Comparison of ENCODE assay signal across 25 cellular contexts in genomic region chr6:30002871-30003270, GRCh38. TPM values are rescaled to one million over a fixed set of nuclear protein-coding genes. Genes with fewer than 3 reads are reported as not detected.
A peak's percentile ranks its signal among the peaks of the same experiment; 100 is the strongest.
DNase-seq lines count a peak whose midpoint lies in the region; ATAC-seq and TF ChIP-seq lines count a peak whose summit lies in the region.
"Had no signal": no experiment of that assay in that cellular context is flagged by ENCODE, and none has a peak within 500 bp of the region (broad histone marks: within the 10 kb centered on the region; RNA-seq: fewer than 3 reads in every experiment).

No MANE protein-coding gene starts in this region.

- in situ Hi-C loops in G401 (cut with HindIII; ENCODE audit: low sequenced_read_pairs): no loop called here

- no peak overlapping the region for H3K56ac ChIP-seq in mesendoderm (ENCODE audit: low read length)

- no peak overlapping the region for H3K4ac ChIP-seq in mesendoderm (ENCODE audit: low read depth, low read length)

- H3K79me1 ChIP-seq in mesendoderm (ENCODE audit: low read length): no peaks in the 10 kb centered on the region

- H4K8ac ChIP-seq in mesendoderm (ENCODE audit: low read depth, low read length): no peak overlapping the region

- CTCF ChIA-PET in PC-3 (lab: Charles Lee): no interaction called here

- no peaks in the 10 kb centered on the region for H3K36me3 Mint-ChIP-seq in progenitor cell of endocrine pancreas (ENCODE audit: insufficient read depth)
- H3K36me3 Mint-ChIP-seq: activated naive CD8-positive, alpha-beta T cell treated with anti-CD3 and anti-CD28 coated beads for 36 hours had no signal

- no peak overlapping the region for H3K4me3 ChIP-seq in PC-3 (ENCODE audit: low read length)
- H3K4me3 ChIP-seq in mesendoderm (ENCODE audit: low read length): no peak overlapping the region
- H3K4me3 ChIP-seq: BLaER1, esophagus muscularis mucosa, GM23338, lower lobe of right lung, pancreas, PC-9, tibial nerve had no signal

- H3K9ac ChIP-seq in PC-3 (ENCODE audit: low read length) (no peak overlapping the region), mesendoderm (ENCODE audit: low read length) (no peak overlapping the region)
- H3K9ac ChIP-seq: BLaER1 had no signal

- no peak for TF ChIP-seq CTCF in PC-3 (conservative IDR thresholded peaks at IDR 0.05; ENCODE audit: low read depth, low read length)
- TF ChIP-seq CTCF in progenitor cell of endocrine pancreas (IDR thresholded peaks at IDR 0.05; ENCODE audit: unreplicated experiment): no peak

- H3K27ac ChIP-seq in PC-3 (ENCODE audit: low read length): no peak overlapping the region
- H3K27ac ChIP-seq in mesendoderm (ENCODE audit: low read depth, low read length): no peak overlapping the region
- H3K27ac ChIP-seq: BLaER1, esophagus muscularis mucosa, lower lobe of right lung, pancreas, PC-9, tibial nerve had no signal

- POLR2A ChIA-PET in PC-3 (lab: Charles Lee; ENCODE audit: unreplicated experiment): no interaction called here

- no peak overlapping the region for H2AFZ ChIP-seq in PC-3 (ENCODE audit: low read length)
- H2AFZ ChIP-seq: GM23338, PC-9 had no signal

- intact Hi-C loops in PC-3 (cut with micrococcal nuclease): no loop called here

- H3K4me1 ChIP-seq in PC-3 (ENCODE audit: insufficient read depth, low read length) (peaks cover 3% of the 10 kb centered on the region; the same call in 1 of the 2 replicates), mesendoderm (ENCODE audit: control insufficient read depth, low read depth, low read length) (no peaks in the 10 kb centered on the region)

- no peak overlapping the region for H3K27ac Mint-ChIP-seq in progenitor cell of endocrine pancreas
- H3K27ac Mint-ChIP-seq: activated naive CD8-positive, alpha-beta T cell treated with anti-CD3 and anti-CD28 coated beads for 36 hours; GM23338; naive B cell; stimulated activated naive B cell treated with anti-CD40 and anti-IgM and Interleukin-4, amounts not matched to agents 10 μg/mL and 1 μg/mL and 100 μg/mL, for 72 hours had no signal

- no peak overlapping the region for H4K5ac ChIP-seq in mesendoderm (ENCODE audit: low read length)

- no peaks in the 10 kb centered on the region for H3K9me3 ChIP-seq in PC-3 (ENCODE audit: low read length)
- H3K9me3 ChIP-seq: esophagus muscularis mucosa, lower lobe of right lung, pancreas, tibial nerve had no signal

- no peaks in the 10 kb centered on the region for H3F3A ChIP-seq in PC-3 (ENCODE audit: low read length, unreplicated experiment)

- H3K23ac ChIP-seq in mesendoderm (ENCODE audit: low read length): no peak overlapping the region

- H3K79me2 ChIP-seq in PC-3 (ENCODE audit: low read length): no peaks in the 10 kb centered on the region
- no peaks in the 10 kb centered on the region for H3K79me2 ChIP-seq in mesendoderm (ENCODE audit: control insufficient read depth, insufficient read depth, low read length)

- H3K4me2 ChIP-seq in PC-3 (ENCODE audit: low read length): no peak overlapping the region
- H3K4me2 ChIP-seq in mesendoderm (ENCODE audit: low read length): no peak overlapping the region
- H3K4me2 ChIP-seq: BLaER1, GM23338, PC-9 had no signal

- H3K27me3 ChIP-seq in PC-3 (ENCODE audit: low read length) (no peaks in the 10 kb centered on the region), mesendoderm (ENCODE audit: insufficient read depth, low read length, poor library complexity) (peaks cover 19% of the 10 kb centered on the region)
- H3K27me3 ChIP-seq: pancreas had no signal

- no peaks in the 10 kb centered on the region for H3K9me3 Mint-ChIP-seq in progenitor cell of endocrine pancreas (ENCODE audit: low read depth)
- H3K9me3 Mint-ChIP-seq: activated naive CD8-positive, alpha-beta T cell treated with anti-CD3 and anti-CD28 coated beads for 36 hours; GM23338; naive B cell; stimulated activated naive B cell treated with anti-CD40 and anti-IgM and Interleukin-4, amounts not matched to agents 10 μg/mL and 1 μg/mL and 100 μg/mL, for 72 hours had no signal

- no peak overlapping the region for H2BK5ac ChIP-seq in mesendoderm (ENCODE audit: low read length)

- no TSS peak for BruUV-seq in PC-3 (replicated peaks; lab: Mats Ljungman, UMichigan)

- no peaks in the 10 kb centered on the region for H3K9me2 ChIP-seq in PC-3 (replicated peaks; ENCODE audit: low read length)

- peak; percentile 42 for DNase-seq in ELR (ENCODE audit: low read depth)
- peak; percentile 69 for DNase-seq in PC-3
- DNase-seq in myocyte (ENCODE audit: low read depth): peak; percentile 40
- no peak for DNase-seq in mesendoderm
- DNase-seq in progenitor cell of endocrine pancreas (ENCODE audit: low spot score, unreplicated experiment): no peak
- no peak for DNase-seq in G401 (ENCODE audit: low spot score)
- no peak for DNase-seq in RKO (ENCODE audit: low spot score)
- DNase-seq: activated CD4-positive, CD25-positive, alpha-beta regulatory T cell; activated naive CD8-positive, alpha-beta T cell treated with anti-CD3 and anti-CD28 coated beads for 36 hours; central memory CD4-positive, alpha-beta T cell; Kasumi-1; lower lobe of right lung; naive B cell; NCI-H1436 treated with DMSO at 0.1 percent for 48 hours; NCI-H2171; NCI-H774; pancreas; PC-9; stimulated activated naive B cell treated with anti-CD40 and anti-IgM and Interleukin-4, amounts not matched to agents 10 μg/mL and 1 μg/mL and 100 μg/mL, for 72 hours; T-helper 2 cell had no signal

- no peaks in the 10 kb centered on the region for H4K20me1 ChIP-seq in PC-3 (ENCODE audit: low read length)

- ATAC-seq in PC-3 (peak; percentile 74), esophagus mucosa (peak; percentile 22)
- ATAC-seq: GM23338; lower lobe of right lung; pancreas; stimulated activated naive B cell treated with anti-CD40 and anti-IgM and Interleukin-4, amounts not matched to agents 10 μg/mL and 1 μg/mL and 100 μg/mL, for 72 hours had no signal

- H2AK5ac ChIP-seq in mesendoderm (ENCODE audit: low read length): no peak overlapping the region

- no CpG with 5 or more reads among the region's 3 CpGs for WGBS in mesendoderm (ENCODE audit: extremely low coverage, insufficient coverage, low lambda C conversion rate)

- H3K27me3 Mint-ChIP-seq in progenitor cell of endocrine pancreas: peaks cover 50% of the 10 kb centered on the region

- H3K36me3 ChIP-seq in PC-3 (ENCODE audit: low read depth, low read length) (no peaks in the 10 kb centered on the region), mesendoderm (ENCODE audit: control insufficient read depth, insufficient read depth, low read length) (no peaks in the 10 kb centered on the region)
- H3K36me3 ChIP-seq: BLaER1, esophagus muscularis mucosa, lower lobe of right lung, pancreas, tibial nerve had no signal

- no peak overlapping the region for H3K4me3 Mint-ChIP-seq in progenitor cell of endocrine pancreas (ENCODE audit: low read depth)
- H3K4me3 Mint-ChIP-seq: activated naive CD8-positive, alpha-beta T cell treated with anti-CD3 and anti-CD28 coated beads for 36 hours; GM23338; naive B cell; stimulated activated naive B cell treated with anti-CD40 and anti-IgM and Interleukin-4, amounts not matched to agents 10 μg/mL and 1 μg/mL and 100 μg/mL, for 72 hours had no signal

- no peak overlapping the region for H3K18ac ChIP-seq in mesendoderm (ENCODE audit: low read length)

- H2BK120ac ChIP-seq in mesendoderm (ENCODE audit: low read depth, low read length): no peak overlapping the region

- H3K4me1 Mint-ChIP-seq in progenitor cell of endocrine pancreas (ENCODE audit: low read depth): peaks cover 5% of the 10 kb centered on the region

- H2BK15ac ChIP-seq in mesendoderm (replicated peaks; ENCODE audit: low read depth): no peak overlapping the region

RNA-seq across cellular contexts. Expression of gene POLR1H, which starts 58.2 kb away (rescaled TPM):
- 26.3 and 40.0 TPM in 2 replicates for total RNA-seq in PC-3 (2014; rRNA removed)
- total RNA-seq in esophagus mucosa: 33.1 TPM
- 17.9 and 20.2 TPM in 2 replicates for total RNA-seq in myocyte
- polyA plus RNA-seq in myocyte (2012): 25.9 TPM
- polyA plus RNA-seq in mesendoderm (2013, experiment 1 of 2): 69.5 TPM
- 68.9 TPM for polyA plus RNA-seq in mesendoderm (2013, experiment 2 of 2)
- total RNA-seq in progenitor cell of endocrine pancreas: 23.0 and 27.3 TPM in 2 replicates
- total RNA-seq in G401 (2014; rRNA removed; shearing (Covaris generic)): 48.2 and 50.3 TPM in 2 replicates

Comparison
In these comparisons a context has a peak if more than half of its experiments do, and no peak if none do; other contexts are left out.
1. DNase-seq: peak in ELR (single experiment), PC-3 (single experiment) and myocyte (single experiment); none in mesendoderm (single experiment), progenitor cell of endocrine pancreas (single experiment), G401 (single experiment) and RKO (single experiment).